Comparison of ENCODE assay signal across 11 cellular contexts in genomic region chr10:24683554-24683953, GRCh38.
"Had no signal": no experiment of that assay in that cellular context is flagged by ENCODE, and none has a peak within 500 bp of the region (broad histone marks: within the 10 kb centered on the region; RNA-seq: fewer than 3 reads in every experiment).

No MANE protein-coding gene starts in this region.

- H3K36me3 ChIP-seq: HAP-1 had no signal

- FAIRE-seq: HTR-8/SVneo had no signal

- H3K4me2 ChIP-seq: KMS-11 had no signal

- H2AFZ ChIP-seq: GM23248 had no signal

- ATAC-seq: HCT116 had no signal

- H3K9me3 ChIP-seq: HAP-1 had no signal

- H3K27ac ChIP-seq: GM23248, KMS-11 had no signal

- DNase-seq: GM23248, GOT3, H7, HFFc6, IMR-90, Karpas-422, KBM-7 had no signal

- H3K4me3 ChIP-seq: GM23248, HAP-1 had no signal

- H3K9ac ChIP-seq: GM23248, KMS-11 had no signal
